ENCODE assay signal across 18 cellular contexts in genomic region chr14:28902930-28903329, GRCh38.
DNase-seq lines count a peak whose midpoint lies in the region; ATAC-seq, FAIRE-seq and TF ChIP-seq lines count a peak whose summit lies in the region.
"Had no signal": no experiment of that assay in that cellular context is flagged by ENCODE, and none has a peak within 500 bp of the region (broad histone marks: within the 10 kb centered on the region; RNA-seq: fewer than 3 reads in every experiment).

No MANE protein-coding gene starts in this region.

- intact Hi-C loops in K562 (cut with micrococcal nuclease) (no loop called here), body of pancreas (cut with DNase I) (no loop called here)

- CTCF ChIA-PET in K562 (lab: Yijun Ruan, JAX; ENCODE audit: low intra/inter-chr PET ratio) = no interaction called here

- H4K20me1 ChIP-seq in K562 (replicated peaks; ENCODE audit: control insufficient read depth, insufficient read depth, low read length) = no peaks in the 10 kb centered on the region

- H3K9ac ChIP-seq in K562 (ENCODE audit: insufficient read depth in 1 of 2, low read depth in 2 of 2, low read length in 2 of 2) = no peak overlapping the region

- 63% methylated on average over 2 of the region's 2 CpGs for WGBS in K562 (ENCODE audit: insufficient coverage, low coverage, missing lambda C conversion rate)
- 67 to 74% methylated on average over 2 of the region's 2 CpGs for WGBS in body of pancreas, 2 donors

- H3K79me2 ChIP-seq in K562 (ENCODE audit: control insufficient read depth, insufficient read depth, low read length) = no peaks in the 10 kb centered on the region

- TF ChIP-seq POLR2A in K562 (conservative IDR thresholded peaks at IDR 0.05) = no peak
- no peak for TF ChIP-seq POLR2A in body of pancreas (IDR thresholded peaks at IDR 0.05)

- no peaks in the 10 kb centered on the region for H3K9me1 ChIP-seq in K562 (ENCODE audit: control insufficient read depth, insufficient read depth, low read length)

- H3K27me3 ChIP-seq in K562 (ENCODE audit: control insufficient read depth in 2 of 2, insufficient read depth in 2 of 2, low read length in 2 of 2) (no peaks in the 10 kb centered on the region), body of pancreas (no peaks in the 10 kb centered on the region)

- TF ChIP-seq RAD21 in K562 (CRISPR knock-in tag; conservative IDR thresholded peaks at IDR 0.05 in 1 of 2, IDR thresholded peaks at IDR 0.05 in 1 of 2) = no peak

- no peak overlapping the region for H3K4me2 ChIP-seq in K562 (ENCODE audit: insufficient read depth, low read length)
- H3K4me2 ChIP-seq: GM23338 had no signal

- no peak for TF ChIP-seq EP300 in K562 (IDR thresholded peaks at IDR 0.05; ENCODE audit: low read length)

- no peak overlapping the region for H3K4me3 ChIP-seq in K562
- no peak overlapping the region for H3K4me3 ChIP-seq in body of pancreas
- H3K4me3 ChIP-seq: GM23338 had no signal

- ATAC-seq in K562 = no peak
- ATAC-seq in GM18873 (IDR thresholded peaks at IDR 0.05; ENCODE audit: low FRiP score, unreplicated experiment) = no peak
- no peak for ATAC-seq in body of pancreas
- no peak for ATAC-seq in omental fat pad (ENCODE audit: low FRiP score)
- ATAC-seq: CD8-positive, alpha-beta T cell; GM23338 had no signal

- no peak overlapping the region for H2AFZ ChIP-seq in K562 (ENCODE audit: low read depth, low read length)
- H2AFZ ChIP-seq: GM23338 had no signal

- no peaks in the 10 kb centered on the region for H3K4me1 ChIP-seq in K562 (replicated peaks in 1 of 2; ENCODE audit: control insufficient read depth in 2 of 2, insufficient read depth in 2 of 2, low read length in 2 of 2)
- no peaks in the 10 kb centered on the region for H3K4me1 ChIP-seq in body of pancreas

- no peak for FAIRE-seq in K562 (lab: Jason Lieb, UNC)
- FAIRE-seq: D721Med, GM12892 had no signal

- H3K9me3 ChIP-seq in K562 (replicated peaks; ENCODE audit: control insufficient read depth, insufficient read depth, low read depth, low read length) (0 out of 2 replicates have a peak, but pooled peaks cover 2% of the 10 kb centered on the region), body of pancreas (no peaks in the 10 kb centered on the region)

- peak; percentile 25 for DNase-seq in HCEC 1CT
- peak; percentile 9 for DNase-seq in M059J (ENCODE audit: low read depth)
- DNase-seq in K562 (ENCODE audit: extremely low read depth in 1 of 4, low spot score in 3 of 4) = no peak
- peak; percentile 11 for DNase-seq in iris pigment epithelial cell (ENCODE audit: low read depth)
- no peak for DNase-seq in cerebellar nuclear complex (lab: John Stamatoyannopoulos, UW)
- no peak for DNase-seq in body of pancreas
- no peak for DNase-seq in omental fat pad (ENCODE audit: low spot score)
- DNase-seq: CD8-positive, alpha-beta T cell; COR-L47; DMS153; DMS79 treated with DMSO at 0.1 percent for 48 hours; EL; GDM1; H7 had no signal

- TF ChIP-seq CTCF in K562 (IDR thresholded peaks at IDR 0.05 in 2 of 3, conservative IDR thresholded peaks at IDR 0.05 in 1 of 3; ENCODE audit: insufficient read depth in 2 of 3, low read depth in 1 of 3, low read length in 3 of 3) (no peak), body of pancreas (IDR thresholded peaks at IDR 0.05) (no peak), omental fat pad (IDR thresholded peaks at IDR 0.05) (no peak)

- in situ Hi-C loops in K562 (cut with MboI) = no loop called here

- BruUV-seq in K562 (replicated peaks; lab: Mats Ljungman, UMichigan) = no TSS peak

- POLR2A ChIA-PET in K562 (lab: Yijun Ruan, JAX) = no interaction called here

- H3K27ac ChIP-seq in K562 (ENCODE audit: extremely low read depth, low read depth, low read length) = no peak overlapping the region
- H3K27ac ChIP-seq in body of pancreas = no peak overlapping the region

- H3K36me3 ChIP-seq in K562 (ENCODE audit: control insufficient read depth, insufficient read depth, low read length) (no peaks in the 10 kb centered on the region), body of pancreas (replicated peaks in 1 of 2; ENCODE audit: insufficient read depth in 1 of 2, low read depth in 2 of 2) (no peaks in the 10 kb centered on the region)

TF ChIP-seq in K562, 482 proteins besides CTCF, POLR2A, EP300 and RAD21:
- no peak for TF ChIP-seq TAF1 (IDR thresholded peaks at IDR 0.05; ENCODE audit: control insufficient read depth, extremely low read depth, insufficient read depth, low read length, severe bottlenecking)
- 0 out of 2 replicates have a peak, but pooled peaks have one; percentile 11 for TF ChIP-seq CEBPB (tag; IDR thresholded peaks at IDR 0.05)
- no peak for TF ChIP-seq SRSF7 (optimal IDR thresholded peaks at IDR 0.05; ENCODE audit: low read depth, low read length)
- no peak for TF ChIP-seq ZNF79 (CRISPR knock-in tag; IDR thresholded peaks at IDR 0.05; ENCODE audit: low read depth)

Comparison
In these comparisons a context has a peak if more than half of its experiments do, and no peak if none do; other contexts are left out.
1. DNase-seq: peak in HCEC 1CT (single experiment), M059J (single experiment) and iris pigment epithelial cell (single experiment); none in K562 (0 of 4), cerebellar nuclear complex (0 of 2), body of pancreas (0 of 4) and omental fat pad (single experiment).